1 cellular context compared by ENCODE assay signal in genomic region chr3:157498374-157498773, GRCh38.
TF ChIP-seq lines count a peak whose summit lies in the region.

No MANE protein-coding gene starts in this region.

TF ChIP-seq in HEK293T, 16 proteins besides CTCF, POLR2A, EP300 and RAD21 (continued from another document):
- no peak for TF ChIP-seq LEF1 (IDR thresholded peaks at IDR 0.05; ENCODE audit: borderline replicate concordance)
- TF ChIP-seq FOXA1 (IDR thresholded peaks at IDR 0.05) = no peak
- no peak for TF ChIP-seq FOXM1 (IDR thresholded peaks at IDR 0.05; ENCODE audit: borderline replicate concordance)
- TF ChIP-seq FOXK2 (IDR thresholded peaks at IDR 0.05) = no peak
